In genomic region chr12:6959376-6960290, GRCh38 we compare ENCODE assay signal across 1 cellular context.
TF ChIP-seq lines count a peak whose summit lies in the region.

No MANE protein-coding gene starts in this region.

TF ChIP-seq in K562, 482 proteins besides CTCF, POLR2A, EP300 and RAD21 (continued from another document):
- TF ChIP-seq HEY1 (CRISPR knock-in tag; IDR thresholded peaks at IDR 0.05; ENCODE audit: borderline replicate concordance) (no peak), POLR2G (IDR thresholded peaks at IDR 0.05; ENCODE audit: low read depth, low read length) (0 out of 2 replicates have a peak, but pooled peaks have one; percentile 5)
